ENCODE assay signal across 1 cellular context in genomic region chr7:44961844-44962482, GRCh38.
TF ChIP-seq lines count a peak whose summit lies in the region.

No MANE protein-coding gene starts in this region.

TF ChIP-seq in HepG2, 621 proteins besides CTCF, POLR2A, EP300 and RAD21:
- TF ChIP-seq ZNF687 (CRISPR knock-in tag; IDR thresholded peaks at IDR 0.05) = peak; percentile 19
- TF ChIP-seq TRIM24 (CRISPR knock-in tag; IDR thresholded peaks at IDR 0.05) = no peak
- no peak for TF ChIP-seq U2AF2 (IDR thresholded peaks at IDR 0.05; ENCODE audit: low read depth, low read length)
- no peak for TF ChIP-seq MYC (CRISPR knock-in tag; IDR thresholded peaks at IDR 0.05; ENCODE audit: borderline replicate concordance)
- no peak for TF ChIP-seq RORA (CRISPR knock-in tag; IDR thresholded peaks at IDR 0.05)
- TF ChIP-seq ZNF496 (CRISPR knock-in tag; IDR thresholded peaks at IDR 0.05; ENCODE audit: insufficient replicate concordance) = no peak
- no peak for TF ChIP-seq CEBPG (CRISPR knock-in tag; IDR thresholded peaks at IDR 0.05)
- 0 out of 2 replicates have a peak, but pooled peaks have one; percentile 33 for TF ChIP-seq PCBP1 (IDR thresholded peaks at IDR 0.05; ENCODE audit: borderline replicate concordance, low read depth, low read length)
- TF ChIP-seq ZNF260 (CRISPR knock-in tag; IDR thresholded peaks at IDR 0.05; ENCODE audit: borderline replicate concordance, low read depth) = no peak
- TF ChIP-seq ESRRA (CRISPR knock-in tag; IDR thresholded peaks at IDR 0.05; ENCODE audit: low read depth) = no peak
- TF ChIP-seq ARID2 (CRISPR knock-in tag; IDR thresholded peaks at IDR 0.05; ENCODE audit: borderline replicate concordance) = no peak
- no peak for TF ChIP-seq SNAPC5 (CRISPR knock-in tag; IDR thresholded peaks at IDR 0.05; ENCODE audit: borderline replicate concordance)
- TF ChIP-seq CEBPZ (IDR thresholded peaks at IDR 0.05; ENCODE audit: low read length) = no peak
- no peak for TF ChIP-seq DPF2 (CRISPR knock-in tag; IDR thresholded peaks at IDR 0.05; ENCODE audit: borderline replicate concordance, low read depth)
- peak; percentile 52; the same call in 1 of the 2 replicates for TF ChIP-seq ZBTB33 (CRISPR knock-in tag; IDR thresholded peaks at IDR 0.05)
